In genomic region chr3:146537603-146538002, GRCh38 we compare ENCODE assay signal across 1 cellular context.
TF ChIP-seq lines count a peak whose summit lies in the region.

No MANE protein-coding gene starts in this region.

TF ChIP-seq in K562, 482 proteins besides CTCF, POLR2A, EP300 and RAD21:
- no peak for TF ChIP-seq CLOCK (CRISPR knock-in tag; IDR thresholded peaks at IDR 0.05; ENCODE audit: borderline replicate concordance)
- no peak for TF ChIP-seq POLR2B (IDR thresholded peaks at IDR 0.05; ENCODE audit: low read depth, partially characterized antibody)
- TF ChIP-seq ATF7 (IDR thresholded peaks at IDR 0.05) = peak; percentile 64; the same call in 1 of the 2 replicates
- TF ChIP-seq ATF3 (IDR thresholded peaks at IDR 0.05) = peak; percentile 82
- TF ChIP-seq ATF3 (CRISPR knock-in tag; conservative IDR thresholded peaks at IDR 0.05) = no peak
TF ChIP-seq in K562: peak in this region for 2.
